Comparison of ENCODE assay signal across 18 cellular contexts in the genomic region with DNA sequence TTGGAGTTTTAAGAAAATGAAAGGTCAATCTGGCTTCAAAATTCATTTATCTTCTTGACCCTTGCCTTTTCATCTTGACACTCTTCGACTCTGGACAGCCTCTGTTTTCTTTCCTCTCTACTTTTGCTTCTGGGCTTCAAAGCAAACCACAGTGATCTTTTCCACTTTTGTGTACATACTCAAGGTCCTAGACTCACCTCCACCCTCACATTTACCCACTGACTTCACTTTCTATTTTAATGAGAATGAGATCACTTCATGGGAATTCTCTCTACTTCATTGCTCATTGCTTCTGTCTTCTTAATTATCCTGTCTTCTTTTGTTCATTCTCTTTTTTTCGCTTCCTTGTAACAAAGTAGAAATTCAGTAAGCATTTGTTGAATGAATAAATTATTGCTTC.
DNase-seq lines count a peak whose midpoint lies in the region; ATAC-seq, FAIRE-seq and TF ChIP-seq lines count a peak whose summit lies in the region.
"Had no signal": no experiment of that assay in that cellular context is flagged by ENCODE, and none has a peak within 500 bp of the region (broad histone marks: within the 10 kb centered on the region; RNA-seq: fewer than 3 reads in every experiment).

No MANE protein-coding gene starts in this region.

- POLR2A ChIA-PET in endothelial cell of umbilical vein (lab: Charles Lee): no interaction called here

- TF ChIP-seq POLR2A in endothelial cell of umbilical vein (IDR thresholded peaks at IDR 0.05; ENCODE audit: low read depth, low read length): no peak

- no peak overlapping the region for H3K27ac ChIP-seq in right atrium auricular region
- H3K27ac ChIP-seq in endothelial cell of umbilical vein (ENCODE audit: insufficient read depth, low read depth, low read length): no peak overlapping the region
- H3K27ac ChIP-seq in mesenchymal stem cell (ENCODE audit: low read length, poor library complexity, severe bottlenecking): no peak overlapping the region

- peaks cover 18% of the 10 kb centered on the region for H3K9me3 Mint-ChIP-seq in HFFc6

- no peak overlapping the region for H3K4ac ChIP-seq in mesenchymal stem cell (ENCODE audit: low read depth in 1 of 2, low read length in 2 of 2)

- H2AFZ ChIP-seq in endothelial cell of umbilical vein (ENCODE audit: low read depth, low read length) (no peak overlapping the region), mesenchymal stem cell (ENCODE audit: low read depth, low read length) (no peak overlapping the region)
- H2AFZ ChIP-seq: GM23338 had no signal

- no peak overlapping the region for H2BK12ac ChIP-seq in mesenchymal stem cell (ENCODE audit: low read length in 2 of 2)

- H3K4me1 ChIP-seq in right atrium auricular region (peaks cover 0 to 6% of the 10 kb centered on the region in 2 donors), endothelial cell of umbilical vein (ENCODE audit: control insufficient read depth, extremely low read depth, insufficient read depth, low read length) (no peaks in the 10 kb centered on the region), mesenchymal stem cell (ENCODE audit: control insufficient read depth, insufficient read depth, low read depth, low read length) (no peaks in the 10 kb centered on the region)

- no TSS peak for BruUV-seq in endothelial cell of umbilical vein (replicated peaks; lab: Mats Ljungman, UMichigan)

- intact Hi-C loops in left ventricle myocardium superior (cut with micrococcal nuclease): no loop called here
- intact Hi-C loops in endothelial cell of umbilical vein (cut with micrococcal nuclease): no loop called here

- no peak overlapping the region for H2AK5ac ChIP-seq in mesenchymal stem cell (ENCODE audit: low read length, severe bottlenecking)

- 59% methylated on average over 1 of the region's 2 CpGs for WGBS in mesenchymal stem cell

- no peak overlapping the region for H2BK5ac ChIP-seq in mesenchymal stem cell (ENCODE audit: low read depth, low read length, poor library complexity, severe bottlenecking)

- H4K20me1 ChIP-seq in endothelial cell of umbilical vein (replicated peaks; ENCODE audit: control insufficient read depth, extremely low read depth, insufficient read depth, low read length): no peaks in the 10 kb centered on the region

- H3K36me3 ChIP-seq in right atrium auricular region (no peaks in the 10 kb centered on the region), endothelial cell of umbilical vein (ENCODE audit: control insufficient read depth in 2 of 2, extremely low read depth in 1 of 2, insufficient read depth in 2 of 2, low read length in 2 of 2) (no peaks in the 10 kb centered on the region), mesenchymal stem cell (ENCODE audit: control insufficient read depth in 1 of 2, insufficient read depth in 2 of 2, low read depth in 1 of 2, low read length in 2 of 2) (no peaks in the 10 kb centered on the region)

- no peak overlapping the region for H3K27ac Mint-ChIP-seq in HFFc6
- H3K27ac Mint-ChIP-seq: B cell; CD4-positive, alpha-beta T cell; GM23338 had no signal

- FAIRE-seq in endothelial cell of umbilical vein (lab: Jason Lieb, UNC): peak; percentile 40
- FAIRE-seq: G401.6, GM12891 had no signal

- no peak overlapping the region for H2BK15ac ChIP-seq in mesenchymal stem cell (ENCODE audit: low read depth, poor library complexity, severe bottlenecking)

- H3K27me3 ChIP-seq in right atrium auricular region (no peaks in the 10 kb centered on the region), endothelial cell of umbilical vein (ENCODE audit: control insufficient read depth in 2 of 2, insufficient read depth in 2 of 2, low read length in 2 of 2) (no peaks in the 10 kb centered on the region), mesenchymal stem cell (ENCODE audit: control insufficient read depth in 1 of 2, insufficient read depth in 1 of 2, low read length in 2 of 2) (no peaks in the 10 kb centered on the region)

- no peak overlapping the region for H3K4me3 Mint-ChIP-seq in HFFc6
- H3K4me3 Mint-ChIP-seq: B cell; CD4-positive, alpha-beta T cell; GM23338 had no signal

- no peak overlapping the region for H3K4me2 ChIP-seq in endothelial cell of umbilical vein (ENCODE audit: insufficient read depth, low read length)
- H3K4me2 ChIP-seq in mesenchymal stem cell (ENCODE audit: low read length, poor library complexity, severe bottlenecking): no peak overlapping the region
- H3K4me2 ChIP-seq: GM23338 had no signal

- H3K27me3 Mint-ChIP-seq in HFFc6 (ENCODE audit: insufficient read depth): no peaks in the 10 kb centered on the region; the same call in 1 of the 2 replicates
- H3K27me3 Mint-ChIP-seq: B cell; CD4-positive, alpha-beta T cell had no signal

- H3K4me1 Mint-ChIP-seq in HFFc6 (ENCODE audit: low read depth): no peaks in the 10 kb centered on the region
- H3K4me1 Mint-ChIP-seq: B cell, GM23338 had no signal

- peaks cover 0 to 13% of the 10 kb centered on the region in 2 donors for H3K9me3 ChIP-seq in right atrium auricular region
- no peaks in the 10 kb centered on the region for H3K9me3 ChIP-seq in endothelial cell of umbilical vein (replicated peaks; ENCODE audit: control insufficient read depth, insufficient read depth, low read length)
- peaks cover 14% of the 10 kb centered on the region for H3K9me3 ChIP-seq in mesenchymal stem cell (ENCODE audit: control insufficient read depth, low read length)

- TF ChIP-seq CTCF in right atrium auricular region (IDR thresholded peaks at IDR 0.05) (no peak), endothelial cell of umbilical vein (IDR thresholded peaks at IDR 0.05; ENCODE audit: extremely low read depth in 1 of 2, insufficient read depth in 1 of 2, low read depth in 1 of 2, low read length in 2 of 2) (no peak), HFFc6 (IDR thresholded peaks at IDR 0.05) (no peak)

- no peak overlapping the region for H3K9ac ChIP-seq in endothelial cell of umbilical vein (replicated peaks; ENCODE audit: extremely low read depth, insufficient read depth, low read length)
- H3K9ac ChIP-seq in mesenchymal stem cell (ENCODE audit: low read length): no peak overlapping the region

- no peak overlapping the region for H4K8ac ChIP-seq in mesenchymal stem cell (ENCODE audit: low read length)

- H3K79me1 ChIP-seq in mesenchymal stem cell (replicated peaks; ENCODE audit: low read length, poor library complexity, severe bottlenecking): no peaks in the 10 kb centered on the region

- no peak overlapping the region for H3K14ac ChIP-seq in mesenchymal stem cell (ENCODE audit: low read length in 2 of 2)

- no peaks in the 10 kb centered on the region for H3K79me2 ChIP-seq in endothelial cell of umbilical vein (ENCODE audit: control insufficient read depth, insufficient read depth, low read length)

- ATAC-seq in left ventricle myocardium superior (peak; percentile 66), GM21737 (IDR thresholded peaks at IDR 0.05; ENCODE audit: unreplicated experiment) (no peak)
- ATAC-seq: GM23338 had no signal

- H3K9me1 ChIP-seq in endothelial cell of umbilical vein (replicated peaks; ENCODE audit: control insufficient read depth, extremely low read depth, insufficient read depth, low read length): no peaks in the 10 kb centered on the region

- H3K23ac ChIP-seq in mesenchymal stem cell (ENCODE audit: low read length in 2 of 2): no peak overlapping the region

- DNase-seq in left ventricle myocardium superior (no peak), right atrium auricular region (ENCODE audit: low spot score) (no peak), endothelial cell of umbilical vein (ENCODE audit: low read depth, low spot score) (no peak), mesenchymal stem cell (peak; percentile 39), NCI-H446 (lab: John Stamatoyannopoulos, UW) (no peak), HFFc6 (no peak)
- DNase-seq: C1 segment of cervical spinal cord; Calu3; CD4-positive, alpha-beta T cell; DMS 273 treated with DMSO at 0.1 percent for 48 hours; DMS79 treated with DMSO at 0.1 percent for 48 hours; EL; H7 had no signal

- CTCF ChIA-PET in endothelial cell of umbilical vein (lab: Charles Lee): no interaction called here

- H4K91ac ChIP-seq in mesenchymal stem cell (ENCODE audit: low read length): no peak overlapping the region

- H2BK120ac ChIP-seq in mesenchymal stem cell (ENCODE audit: low read depth, low read length): no peak overlapping the region

- no peak overlapping the region for H3K4me3 ChIP-seq in right atrium auricular region
- no peak overlapping the region for H3K4me3 ChIP-seq in endothelial cell of umbilical vein (replicated peaks in 1 of 3; ENCODE audit: insufficient read depth in 1 of 3, low read depth in 1 of 3, low read length in 3 of 3)
- H3K4me3 ChIP-seq in mesenchymal stem cell (ENCODE audit: insufficient read depth in 1 of 2, low read depth in 1 of 2, low read length in 2 of 2): no peak overlapping the region
- H3K4me3 ChIP-seq: GM23338 had no signal

- no peaks in the 10 kb centered on the region for H3K36me3 Mint-ChIP-seq in HFFc6 (ENCODE audit: low read depth)

- dilution Hi-C loops in endothelial cell of umbilical vein (cut with MboI; ENCODE audit: extremely low pct_ligation_motif_present, low sequenced_read_pairs): no loop called here

- no peak overlapping the region for H3K18ac ChIP-seq in mesenchymal stem cell (ENCODE audit: low read depth in 1 of 2, low read length in 2 of 2)

TF ChIP-seq in endothelial cell of umbilical vein, 7 proteins besides CTCF, POLR2A, EP300 and RAD21:
- TF ChIP-seq FOS (IDR thresholded peaks at IDR 0.05; ENCODE audit: borderline replicate concordance, insufficient read depth, low read length): no peak
- TF ChIP-seq MYC (IDR thresholded peaks at IDR 0.05; ENCODE audit: low read depth, low read length): no peak
- no peak for TF ChIP-seq POLR2AphosphoS5 (IDR thresholded peaks at IDR 0.05; ENCODE audit: insufficient read depth, low read depth, low read length)
- TF ChIP-seq GATA2 (IDR thresholded peaks at IDR 0.05; ENCODE audit: insufficient read depth, insufficient read length, low read depth, low read length): no peak
